1 cellular context compared by ENCODE assay signal in the genomic region with DNA sequence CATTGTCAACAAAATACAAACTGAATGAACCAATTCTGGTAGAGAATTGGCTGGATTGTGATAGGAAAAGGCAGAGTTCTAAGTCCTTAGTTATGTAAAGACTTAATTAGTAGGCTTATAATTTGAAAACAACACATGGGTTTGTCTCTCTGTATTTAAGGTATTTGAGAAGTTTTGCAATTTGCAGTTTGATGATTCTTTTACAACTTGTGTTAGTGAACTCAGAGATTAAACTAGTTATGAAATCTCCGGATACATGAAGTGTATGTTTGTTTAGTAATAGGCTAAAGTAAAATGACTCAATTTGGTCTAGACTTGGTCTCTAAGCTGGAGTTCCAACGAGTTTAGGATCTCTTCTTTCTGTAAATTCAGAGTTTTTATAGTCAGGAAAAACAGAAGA.
TF ChIP-seq lines count a peak whose summit lies in the region.

No MANE protein-coding gene starts in this region.

TF ChIP-seq in HepG2, 621 proteins besides CTCF, POLR2A, EP300 and RAD21 (continued from another document and continues in another):
- TF ChIP-seq, protein P1, sequence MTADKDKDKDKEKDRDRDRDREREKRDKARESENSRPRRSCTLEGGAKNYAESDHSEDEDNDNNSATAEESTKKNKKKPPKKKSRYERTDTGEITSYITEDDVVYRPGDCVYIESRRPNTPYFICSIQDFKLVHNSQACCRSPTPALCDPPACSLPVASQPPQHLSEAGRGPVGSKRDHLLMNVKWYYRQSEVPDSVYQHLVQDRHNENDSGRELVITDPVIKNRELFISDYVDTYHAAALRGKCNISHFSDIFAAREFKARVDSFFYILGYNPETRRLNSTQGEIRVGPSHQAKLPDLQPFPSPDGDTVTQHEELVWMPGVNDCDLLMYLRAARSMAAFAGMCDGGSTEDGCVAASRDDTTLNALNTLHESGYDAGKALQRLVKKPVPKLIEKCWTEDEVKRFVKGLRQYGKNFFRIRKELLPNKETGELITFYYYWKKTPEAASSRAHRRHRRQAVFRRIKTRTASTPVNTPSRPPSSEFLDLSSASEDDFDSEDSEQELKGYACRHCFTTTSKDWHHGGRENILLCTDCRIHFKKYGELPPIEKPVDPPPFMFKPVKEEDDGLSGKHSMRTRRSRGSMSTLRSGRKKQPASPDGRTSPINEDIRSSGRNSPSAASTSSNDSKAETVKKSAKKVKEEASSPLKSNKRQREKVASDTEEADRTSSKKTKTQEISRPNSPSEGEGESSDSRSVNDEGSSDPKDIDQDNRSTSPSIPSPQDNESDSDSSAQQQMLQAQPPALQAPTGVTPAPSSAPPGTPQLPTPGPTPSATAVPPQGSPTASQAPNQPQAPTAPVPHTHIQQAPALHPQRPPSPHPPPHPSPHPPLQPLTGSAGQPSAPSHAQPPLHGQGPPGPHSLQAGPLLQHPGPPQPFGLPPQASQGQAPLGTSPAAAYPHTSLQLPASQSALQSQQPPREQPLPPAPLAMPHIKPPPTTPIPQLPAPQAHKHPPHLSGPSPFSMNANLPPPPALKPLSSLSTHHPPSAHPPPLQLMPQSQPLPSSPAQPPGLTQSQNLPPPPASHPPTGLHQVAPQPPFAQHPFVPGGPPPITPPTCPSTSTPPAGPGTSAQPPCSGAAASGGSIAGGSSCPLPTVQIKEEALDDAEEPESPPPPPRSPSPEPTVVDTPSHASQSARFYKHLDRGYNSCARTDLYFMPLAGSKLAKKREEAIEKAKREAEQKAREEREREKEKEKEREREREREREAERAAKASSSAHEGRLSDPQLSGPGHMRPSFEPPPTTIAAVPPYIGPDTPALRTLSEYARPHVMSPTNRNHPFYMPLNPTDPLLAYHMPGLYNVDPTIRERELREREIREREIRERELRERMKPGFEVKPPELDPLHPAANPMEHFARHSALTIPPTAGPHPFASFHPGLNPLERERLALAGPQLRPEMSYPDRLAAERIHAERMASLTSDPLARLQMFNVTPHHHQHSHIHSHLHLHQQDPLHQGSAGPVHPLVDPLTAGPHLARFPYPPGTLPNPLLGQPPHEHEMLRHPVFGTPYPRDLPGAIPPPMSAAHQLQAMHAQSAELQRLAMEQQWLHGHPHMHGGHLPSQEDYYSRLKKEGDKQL (CRISPR knock-in tag; IDR thresholded peaks at IDR 0.05; ENCODE audit: low read depth) = peak; percentile 58; the same call in 1 of the 2 replicates
- TF ChIP-seq, protein P2, sequence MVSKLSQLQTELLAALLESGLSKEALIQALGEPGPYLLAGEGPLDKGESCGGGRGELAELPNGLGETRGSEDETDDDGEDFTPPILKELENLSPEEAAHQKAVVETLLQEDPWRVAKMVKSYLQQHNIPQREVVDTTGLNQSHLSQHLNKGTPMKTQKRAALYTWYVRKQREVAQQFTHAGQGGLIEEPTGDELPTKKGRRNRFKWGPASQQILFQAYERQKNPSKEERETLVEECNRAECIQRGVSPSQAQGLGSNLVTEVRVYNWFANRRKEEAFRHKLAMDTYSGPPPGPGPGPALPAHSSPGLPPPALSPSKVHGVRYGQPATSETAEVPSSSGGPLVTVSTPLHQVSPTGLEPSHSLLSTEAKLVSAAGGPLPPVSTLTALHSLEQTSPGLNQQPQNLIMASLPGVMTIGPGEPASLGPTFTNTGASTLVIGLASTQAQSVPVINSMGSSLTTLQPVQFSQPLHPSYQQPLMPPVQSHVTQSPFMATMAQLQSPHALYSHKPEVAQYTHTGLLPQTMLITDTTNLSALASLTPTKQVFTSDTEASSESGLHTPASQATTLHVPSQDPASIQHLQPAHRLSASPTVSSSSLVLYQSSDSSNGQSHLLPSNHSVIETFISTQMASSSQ (IDR thresholded peaks at IDR 0.05; ENCODE audit: low read depth) = peak; percentile 71
- TF ChIP-seq, protein P2 (CRISPR knock-in tag; IDR thresholded peaks at IDR 0.05; ENCODE audit: borderline replicate concordance) = peak; percentile 55; the same call in 1 of the 2 replicates
- TF ChIP-seq PPARG (CRISPR knock-in tag; conservative IDR thresholded peaks at IDR 0.05) = peak; percentile 80
- TF ChIP-seq ASH2L (IDR thresholded peaks at IDR 0.05; ENCODE audit: insufficient read length, low read depth, low read length) = peak; percentile 18
- peak; percentile 64; the same call in 1 of the 2 replicates for TF ChIP-seq ZSCAN9 (CRISPR knock-in tag; IDR thresholded peaks at IDR 0.05; ENCODE audit: borderline replicate concordance)
- TF ChIP-seq MED8 (CRISPR knock-in tag; IDR thresholded peaks at IDR 0.05; ENCODE audit: insufficient replicate concordance) = peak; percentile 89
- peak; percentile 71 for TF ChIP-seq NR2F6 (IDR thresholded peaks at IDR 0.05)
- peak; percentile 66 for TF ChIP-seq NR2F6 (CRISPR knock-in tag; IDR thresholded peaks at IDR 0.05)
- peak; percentile 93 for TF ChIP-seq ISL2 (CRISPR knock-in tag; IDR thresholded peaks at IDR 0.05)
- no peak for TF ChIP-seq ZNF552 (CRISPR knock-in tag; IDR thresholded peaks at IDR 0.05; ENCODE audit: borderline replicate concordance)
- TF ChIP-seq TP53 (CRISPR knock-in tag; conservative IDR thresholded peaks at IDR 0.05) = 0 out of 2 replicates have a peak, but pooled peaks have one; percentile 48
- TF ChIP-seq RXRB (CRISPR knock-in tag; IDR thresholded peaks at IDR 0.05; ENCODE audit: borderline replicate concordance) = peak; percentile 80
- TF ChIP-seq MED13 (CRISPR knock-in tag; IDR thresholded peaks at IDR 0.05) = peak; percentile 93
- peak; percentile 87 for TF ChIP-seq MIXL1 (CRISPR knock-in tag; IDR thresholded peaks at IDR 0.05)
- TF ChIP-seq FOXJ3 (CRISPR knock-in tag; IDR thresholded peaks at IDR 0.05; ENCODE audit: borderline replicate concordance) = peak; percentile 95
- peak; percentile 82 for TF ChIP-seq HNF4G (IDR thresholded peaks at IDR 0.05; ENCODE audit: borderline replicate concordance, low read depth, low read length)
- no peak for TF ChIP-seq HNF4G (CRISPR knock-in tag; IDR thresholded peaks at IDR 0.05; ENCODE audit: borderline replicate concordance, low read depth)
- TF ChIP-seq HNF4A (CRISPR knock-in tag; IDR thresholded peaks at IDR 0.05) = peak; percentile 80
- peak; percentile 81 for TF ChIP-seq ZNF614 (CRISPR knock-in tag; IDR thresholded peaks at IDR 0.05; ENCODE audit: borderline replicate concordance)
- TF ChIP-seq SOX5 (CRISPR knock-in tag; IDR thresholded peaks at IDR 0.05; ENCODE audit: borderline replicate concordance) = peak; percentile 79; the same call in 1 of the 2 replicates
- no peak for TF ChIP-seq ZNF333 (CRISPR knock-in tag; IDR thresholded peaks at IDR 0.05; ENCODE audit: borderline replicate concordance)
- no peak for TF ChIP-seq FOXA1 (IDR thresholded peaks at IDR 0.05)
- peak; percentile 60 for TF ChIP-seq FOXA1 (CRISPR knock-in tag; IDR thresholded peaks at IDR 0.05)
- TF ChIP-seq BCL6 (CRISPR knock-in tag; IDR thresholded peaks at IDR 0.05) = peak; percentile 75
- TF ChIP-seq, protein P3, sequence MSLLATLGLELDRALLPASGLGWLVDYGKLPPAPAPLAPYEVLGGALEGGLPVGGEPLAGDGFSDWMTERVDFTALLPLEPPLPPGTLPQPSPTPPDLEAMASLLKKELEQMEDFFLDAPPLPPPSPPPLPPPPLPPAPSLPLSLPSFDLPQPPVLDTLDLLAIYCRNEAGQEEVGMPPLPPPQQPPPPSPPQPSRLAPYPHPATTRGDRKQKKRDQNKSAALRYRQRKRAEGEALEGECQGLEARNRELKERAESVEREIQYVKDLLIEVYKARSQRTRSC (CRISPR knock-in tag; IDR thresholded peaks at IDR 0.05; ENCODE audit: low read depth) = no peak
- peak; percentile 89 for TF ChIP-seq SKI (IDR thresholded peaks at IDR 0.05; ENCODE audit: partially characterized antibody)
- no peak for TF ChIP-seq KMT2B (CRISPR knock-in tag; IDR thresholded peaks at IDR 0.05)
- peak; percentile 46; the same call in 1 of the 2 replicates for TF ChIP-seq NR2F2 (IDR thresholded peaks at IDR 0.05; ENCODE audit: borderline replicate concordance, low read depth)
- 0 out of 2 replicates have a peak, but pooled peaks have one; percentile 35 for TF ChIP-seq DPF2 (CRISPR knock-in tag; IDR thresholded peaks at IDR 0.05; ENCODE audit: borderline replicate concordance, low read depth)
- TF ChIP-seq, protein P4, sequence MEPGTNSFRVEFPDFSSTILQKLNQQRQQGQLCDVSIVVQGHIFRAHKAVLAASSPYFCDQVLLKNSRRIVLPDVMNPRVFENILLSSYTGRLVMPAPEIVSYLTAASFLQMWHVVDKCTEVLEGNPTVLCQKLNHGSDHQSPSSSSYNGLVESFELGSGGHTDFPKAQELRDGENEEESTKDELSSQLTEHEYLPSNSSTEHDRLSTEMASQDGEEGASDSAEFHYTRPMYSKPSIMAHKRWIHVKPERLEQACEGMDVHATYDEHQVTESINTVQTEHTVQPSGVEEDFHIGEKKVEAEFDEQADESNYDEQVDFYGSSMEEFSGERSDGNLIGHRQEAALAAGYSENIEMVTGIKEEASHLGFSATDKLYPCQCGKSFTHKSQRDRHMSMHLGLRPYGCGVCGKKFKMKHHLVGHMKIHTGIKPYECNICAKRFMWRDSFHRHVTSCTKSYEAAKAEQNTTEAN (CRISPR knock-in tag; conservative IDR thresholded peaks at IDR 0.05) = peak; percentile 84
- TF ChIP-seq, protein P5, sequence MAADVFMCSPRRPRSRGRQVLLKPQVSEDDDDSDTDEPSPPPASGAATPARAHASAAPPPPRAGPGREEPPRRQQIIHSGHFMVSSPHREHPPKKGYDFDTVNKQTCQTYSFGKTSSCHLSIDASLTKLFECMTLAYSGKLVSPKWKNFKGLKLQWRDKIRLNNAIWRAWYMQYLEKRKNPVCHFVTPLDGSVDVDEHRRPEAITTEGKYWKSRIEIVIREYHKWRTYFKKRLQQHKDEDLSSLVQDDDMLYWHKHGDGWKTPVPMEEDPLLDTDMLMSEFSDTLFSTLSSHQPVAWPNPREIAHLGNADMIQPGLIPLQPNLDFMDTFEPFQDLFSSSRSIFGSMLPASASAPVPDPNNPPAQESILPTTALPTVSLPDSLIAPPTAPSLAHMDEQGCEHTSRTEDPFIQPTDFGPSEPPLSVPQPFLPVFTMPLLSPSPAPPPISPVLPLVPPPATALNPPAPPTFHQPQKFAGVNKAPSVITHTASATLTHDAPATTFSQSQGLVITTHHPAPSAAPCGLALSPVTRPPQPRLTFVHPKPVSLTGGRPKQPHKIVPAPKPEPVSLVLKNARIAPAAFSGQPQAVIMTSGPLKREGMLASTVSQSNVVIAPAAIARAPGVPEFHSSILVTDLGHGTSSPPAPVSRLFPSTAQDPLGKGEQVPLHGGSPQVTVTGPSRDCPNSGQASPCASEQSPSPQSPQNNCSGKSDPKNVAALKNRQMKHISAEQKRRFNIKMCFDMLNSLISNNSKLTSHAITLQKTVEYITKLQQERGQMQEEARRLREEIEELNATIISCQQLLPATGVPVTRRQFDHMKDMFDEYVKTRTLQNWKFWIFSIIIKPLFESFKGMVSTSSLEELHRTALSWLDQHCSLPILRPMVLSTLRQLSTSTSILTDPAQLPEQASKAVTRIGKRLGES (CRISPR knock-in tag; IDR thresholded peaks at IDR 0.05; ENCODE audit: borderline replicate concordance) = 0 out of 2 replicates have a peak, but pooled peaks have one; percentile 65
- TF ChIP-seq, protein P6, sequence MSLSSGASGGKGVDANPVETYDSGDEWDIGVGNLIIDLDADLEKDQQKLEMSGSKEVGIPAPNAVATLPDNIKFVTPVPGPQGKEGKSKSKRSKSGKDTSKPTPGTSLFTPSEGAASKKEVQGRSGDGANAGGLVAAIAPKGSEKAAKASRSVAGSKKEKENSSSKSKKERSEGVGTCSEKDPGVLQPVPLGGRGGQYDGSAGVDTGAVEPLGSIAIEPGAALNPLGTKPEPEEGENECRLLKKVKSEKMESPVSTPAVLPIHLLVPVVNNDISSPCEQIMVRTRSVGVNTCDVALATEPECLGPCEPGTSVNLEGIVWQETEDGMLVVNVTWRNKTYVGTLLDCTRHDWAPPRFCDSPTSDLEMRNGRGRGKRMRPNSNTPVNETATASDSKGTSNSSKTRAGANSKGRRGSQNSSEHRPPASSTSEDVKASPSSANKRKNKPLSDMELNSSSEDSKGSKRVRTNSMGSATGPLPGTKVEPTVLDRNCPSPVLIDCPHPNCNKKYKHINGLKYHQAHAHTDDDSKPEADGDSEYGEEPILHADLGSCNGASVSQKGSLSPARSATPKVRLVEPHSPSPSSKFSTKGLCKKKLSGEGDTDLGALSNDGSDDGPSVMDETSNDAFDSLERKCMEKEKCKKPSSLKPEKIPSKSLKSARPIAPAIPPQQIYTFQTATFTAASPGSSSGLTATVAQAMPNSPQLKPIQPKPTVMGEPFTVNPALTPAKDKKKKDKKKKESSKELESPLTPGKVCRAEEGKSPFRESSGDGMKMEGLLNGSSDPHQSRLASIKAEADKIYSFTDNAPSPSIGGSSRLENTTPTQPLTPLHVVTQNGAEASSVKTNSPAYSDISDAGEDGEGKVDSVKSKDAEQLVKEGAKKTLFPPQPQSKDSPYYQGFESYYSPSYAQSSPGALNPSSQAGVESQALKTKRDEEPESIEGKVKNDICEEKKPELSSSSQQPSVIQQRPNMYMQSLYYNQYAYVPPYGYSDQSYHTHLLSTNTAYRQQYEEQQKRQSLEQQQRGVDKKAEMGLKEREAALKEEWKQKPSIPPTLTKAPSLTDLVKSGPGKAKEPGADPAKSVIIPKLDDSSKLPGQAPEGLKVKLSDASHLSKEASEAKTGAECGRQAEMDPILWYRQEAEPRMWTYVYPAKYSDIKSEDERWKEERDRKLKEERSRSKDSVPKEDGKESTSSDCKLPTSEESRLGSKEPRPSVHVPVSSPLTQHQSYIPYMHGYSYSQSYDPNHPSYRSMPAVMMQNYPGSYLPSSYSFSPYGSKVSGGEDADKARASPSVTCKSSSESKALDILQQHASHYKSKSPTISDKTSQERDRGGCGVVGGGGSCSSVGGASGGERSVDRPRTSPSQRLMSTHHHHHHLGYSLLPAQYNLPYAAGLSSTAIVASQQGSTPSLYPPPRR (CRISPR knock-in tag; IDR thresholded peaks at IDR 0.05; ENCODE audit: borderline replicate concordance) = peak; percentile 57; the same call in 1 of the 2 replicates
- TF ChIP-seq NR2C2 (CRISPR knock-in tag; IDR thresholded peaks at IDR 0.05; ENCODE audit: borderline replicate concordance) = peak; percentile 53; the same call in 1 of the 2 replicates
- no peak for TF ChIP-seq ZNF468 (CRISPR knock-in tag; IDR thresholded peaks at IDR 0.05)
